In the genomic region with DNA sequence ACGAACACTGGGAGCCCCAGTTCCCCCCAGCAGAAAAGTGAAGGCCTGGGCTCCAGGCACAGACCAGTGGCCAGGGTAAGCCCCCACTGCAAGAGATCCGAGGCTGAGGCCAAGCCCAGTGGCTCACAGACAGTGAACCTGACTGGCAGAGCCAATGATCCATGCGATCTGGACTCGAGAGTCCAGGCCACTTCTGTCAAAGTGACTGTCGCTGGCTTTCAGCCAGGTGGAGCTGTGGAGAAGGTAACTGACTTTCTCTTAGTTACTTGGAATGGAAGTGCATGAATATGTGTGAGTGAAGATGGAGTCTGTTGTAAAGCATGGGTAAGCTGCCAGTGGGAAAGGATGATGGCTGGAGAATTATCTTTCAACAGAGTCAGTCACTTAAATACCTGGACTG, we compare ENCODE assay signal across 30 cellular contexts.
DNase-seq lines count a peak whose midpoint lies in the region; ATAC-seq, FAIRE-seq and TF ChIP-seq lines count a peak whose summit lies in the region.
"Had no signal": no experiment of that assay in that cellular context is flagged by ENCODE, and none has a peak within 500 bp of the region (broad histone marks: within the 10 kb centered on the region; RNA-seq: fewer than 3 reads in every experiment).

No MANE protein-coding gene starts in this region.

- H3K36me3 ChIP-seq in left ventricle myocardium inferior (peaks cover 75% of the 10 kb centered on the region), thyroid gland (no peaks in the 10 kb centered on the region)
- H3K36me3 ChIP-seq: BLaER1, colonic mucosa, HAP-1, Peyer's patch, spleen had no signal

- peak; percentile 66 for FAIRE-seq in RCC 7860 (lab: Jason Lieb, UNC)
- FAIRE-seq: bronchial epithelial cell had no signal

- H3K4me1 ChIP-seq in left ventricle myocardium inferior: peaks cover 42% of the 10 kb centered on the region
- peaks cover 3 to 45% of the 10 kb centered on the region in 2 donors for H3K4me1 ChIP-seq in thyroid gland
- H3K4me1 ChIP-seq: BLaER1, colonic mucosa, gastroesophageal sphincter, HAP-1, Peyer's patch, spleen, suprapubic skin had no signal

- ATAC-seq in Right ventricle myocardium superior (ENCODE audit: poor library complexity): peak; percentile 19
- ATAC-seq: gastroesophageal sphincter; stimulated activated naive B cell treated with anti-CD40 and anti-IgM and Interleukin-4, amounts not matched to agents 10 μg/mL and 1 μg/mL and 100 μg/mL, for 72 hours had no signal

- DNase-seq in Right ventricle myocardium superior: peak; percentile 55
- no peak for DNase-seq in left ventricle myocardium inferior
- peak; percentile 39 for DNase-seq in RCC 7860 (ENCODE audit: low spot score)
- peak; percentile 11 for DNase-seq in iPS DF 4.7 (ENCODE audit: extremely low read depth, low spot score)
- peak; percentile 94 to 96 for DNase-seq in thyroid gland
- no peak for DNase-seq in T-helper 9 cell
- DNase-seq in DMS 273 (lab: John Stamatoyannopoulos, UW; ENCODE audit: unreplicated experiment): no peak
- no peak for DNase-seq in activated CD4-positive, CD25-positive, alpha-beta regulatory T cell treated with anti-CD3 and anti-CD28 coated beads, Interleukin-2, amount 50 U/mL, for 72 hours
- DNase-seq: ACHN; activated CD4-positive, alpha-beta T cell treated with anti-CD3 and anti-CD28 coated beads, Interleukin-2, amount 10 ng/mL, durations not matched to agents 7 days and 5 days; activated naive CD4-positive, alpha-beta T cell treated with anti-CD3 and anti-CD28 coated beads, Interleukin-2, amount 10 ng/mL, durations not matched to agents 7 days and 5 days; amniotic stem cell; colonic mucosa; DMS79 treated with DMSO at 0.1 percent for 48 hours; kidney glomerular epithelial cell; naive B cell; NCI-H1092; NCI-H187; NCI-H2227 treated with DMSO at 0.1 percent for 48 hours; Peyer's patch; retina; spleen; stimulated activated CD4-positive, alpha-beta T cell treated with anti-CD3 and anti-CD28 coated beads, Interleukin-4, amount 100 ng/mL, for 1 hour; stimulated activated naive B cell treated with anti-CD40 and anti-IgM and Interleukin-4, amounts not matched to agents 10 μg/mL and 1 μg/mL and 100 μg/mL, for 72 hours had no signal

- H3K4me3 ChIP-seq in left ventricle myocardium inferior (no peak overlapping the region), thyroid gland (replicated peaks in 1 of 3) (no peak overlapping the region)
- H3K4me3 ChIP-seq: BLaER1, colonic mucosa, gastroesophageal sphincter, HAP-1, Peyer's patch, spleen, suprapubic skin had no signal

- TF ChIP-seq POLR2A in thyroid gland (IDR thresholded peaks at IDR 0.05): no peak

- no peaks in the 10 kb centered on the region for H3K9me3 ChIP-seq in left ventricle myocardium inferior (replicated peaks)
- no peaks in the 10 kb centered on the region for H3K9me3 ChIP-seq in thyroid gland
- H3K9me3 ChIP-seq: BLaER1, colonic mucosa, gastroesophageal sphincter, HAP-1, Peyer's patch, spleen, suprapubic skin had no signal

- no peak for TF ChIP-seq CTCF in left ventricle myocardium inferior (IDR thresholded peaks at IDR 0.05; ENCODE audit: borderline replicate concordance)
- no peak for TF ChIP-seq CTCF in thyroid gland (IDR thresholded peaks at IDR 0.05)

- intact Hi-C loops in Right ventricle myocardium superior (cut with DNase I) (no loop called here), left ventricle myocardium inferior (cut with micrococcal nuclease) (no loop called here), thyroid gland (cut with DNase I) (no loop called here)

- WGBS in thyroid gland, 2 donors: 24 to 32% methylated on average over 5 of the region's 5 CpGs

- H3K27ac ChIP-seq in left ventricle myocardium inferior (replicated peaks) (no peak overlapping the region), thyroid gland (no peak overlapping the region)
- H3K27ac ChIP-seq: BLaER1, colonic mucosa, gastroesophageal sphincter, HL-60, Peyer's patch, spleen, suprapubic skin had no signal

- no peaks in the 10 kb centered on the region for H3K27me3 ChIP-seq in left ventricle myocardium inferior (ENCODE audit: low read depth)
- H3K27me3 ChIP-seq in thyroid gland: no peaks in the 10 kb centered on the region
- H3K27me3 ChIP-seq: BLaER1, colonic mucosa, gastroesophageal sphincter, Peyer's patch, spleen, suprapubic skin had no signal

Comparison
In these comparisons a context has a peak if more than half of its experiments do, and no peak if none do; other contexts are left out.
1. DNase-seq: peak in Right ventricle myocardium superior (single experiment), RCC 7860 (single experiment), iPS DF 4.7 (single experiment) and thyroid gland (2 of 2); none in left ventricle myocardium inferior (single experiment), T-helper 9 cell (single experiment), DMS 273 (single experiment) and activated CD4-positive, CD25-positive, alpha-beta regulatory T cell treated with anti-CD3 and anti-CD28 coated beads, Interleukin-2, amount 50 U/mL, for 72 hours (single experiment).